8 cellular contexts compared by ENCODE assay signal in genomic region chr7:135509839-135510602, GRCh38. TPM values are rescaled to one million over a fixed set of nuclear protein-coding genes. Genes with fewer than 3 reads are reported as not detected.
A peak's percentile ranks its signal among the peaks of the same experiment; 100 is the strongest.
DNase-seq lines count a peak whose midpoint lies in the region; ATAC-seq and TF ChIP-seq lines count a peak whose summit lies in the region.

A gene with protein sequence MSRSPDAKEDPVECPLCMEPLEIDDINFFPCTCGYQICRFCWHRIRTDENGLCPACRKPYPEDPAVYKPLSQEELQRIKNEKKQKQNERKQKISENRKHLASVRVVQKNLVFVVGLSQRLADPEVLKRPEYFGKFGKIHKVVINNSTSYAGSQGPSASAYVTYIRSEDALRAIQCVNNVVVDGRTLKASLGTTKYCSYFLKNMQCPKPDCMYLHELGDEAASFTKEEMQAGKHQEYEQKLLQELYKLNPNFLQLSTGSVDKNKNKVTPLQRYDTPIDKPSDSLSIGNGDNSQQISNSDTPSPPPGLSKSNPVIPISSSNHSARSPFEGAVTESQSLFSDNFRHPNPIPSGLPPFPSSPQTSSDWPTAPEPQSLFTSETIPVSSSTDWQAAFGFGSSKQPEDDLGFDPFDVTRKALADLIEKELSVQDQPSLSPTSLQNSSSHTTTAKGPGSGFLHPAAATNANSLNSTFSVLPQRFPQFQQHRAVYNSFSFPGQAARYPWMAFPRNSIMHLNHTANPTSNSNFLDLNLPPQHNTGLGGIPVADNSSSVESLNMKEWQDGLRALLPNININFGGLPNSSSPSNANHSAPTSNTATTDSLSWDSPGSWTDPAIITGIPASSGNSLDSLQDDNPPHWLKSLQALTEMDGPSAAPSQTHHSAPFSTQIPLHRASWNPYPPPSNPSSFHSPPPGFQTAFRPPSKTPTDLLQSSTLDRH (minus strand): TSS chr7:135510102. CDS start chr7:135438331, 71,771 bp downstream.

- intact Hi-C loops in Caco-2 (cut with micrococcal nuclease; ENCODE audit: unreplicated experiment), result loop anchor here (2.0 to 5.0 kb wide), 5 partner anchors 87 to 235 kb away; partner anchors contain the start of gene STMP1

- no peaks in the 10 kb centered on the region for H3K27me3 ChIP-seq in Caco-2 (replicated peaks; ENCODE audit: control insufficient read depth, insufficient read depth, low read length)
- no peaks in the 10 kb centered on the region for H3K27me3 ChIP-seq in effector memory CD4-positive, alpha-beta T cell (replicated peaks; ENCODE audit: control insufficient read depth, insufficient read depth, low read length, poor library complexity, severe bottlenecking)

- H3K4me1 ChIP-seq in Caco-2, result peaks cover 8% of the 10 kb centered on the region
- peaks cover 10% of the 10 kb centered on the region for H3K4me1 ChIP-seq in effector memory CD4-positive, alpha-beta T cell (ENCODE audit: control insufficient read depth, insufficient read depth, low read length, poor library complexity, severe bottlenecking)

- H3K4me3 Mint-ChIP-seq in Caco-2 (ENCODE audit: unreplicated experiment), result no peak within 1 kb of the TSS

- no peaks in the 10 kb centered on the region for H3K4me1 Mint-ChIP-seq in Caco-2 (ENCODE audit: low read depth, unreplicated experiment)

- H3K27ac ChIP-seq in effector memory CD4-positive, alpha-beta T cell (ENCODE audit: insufficient read depth, low read length, poor library complexity, severe bottlenecking), result peak within 1 kb of the TSS; percentile 96

- POLR2A ChIA-PET in Caco-2 (lab: Charles Lee), result no interaction called here

- H3K36me3 ChIP-seq in Caco-2 (ENCODE audit: control insufficient read depth, insufficient read depth, low read length), result no peaks in the 10 kb centered on the region
- no peaks in the 10 kb centered on the region for H3K36me3 ChIP-seq in effector memory CD4-positive, alpha-beta T cell (ENCODE audit: control insufficient read depth, insufficient read depth, low read length)

- H3K9me3 Mint-ChIP-seq in Caco-2 (ENCODE audit: unreplicated experiment), result no peaks in the 10 kb centered on the region

- ATAC-seq in GM21381 (IDR thresholded peaks at IDR 0.05; ENCODE audit: unreplicated experiment), result peak; percentile 97

- BruUV-seq in Caco-2 (replicated peaks; lab: Mats Ljungman, UMichigan), result no TSS peak

- no peak for TF ChIP-seq CTCF in Caco-2 (IDR thresholded peaks at IDR 0.05; ENCODE audit: insufficient read depth in 1 of 2, low read depth in 1 of 2, low read length in 1 of 2, severe bottlenecking in 1 of 2, unreplicated experiment in 1 of 2)

- H3K36me3 Mint-ChIP-seq in Caco-2 (ENCODE audit: insufficient read depth, unreplicated experiment), result no peaks in the 10 kb centered on the region

- peak; percentile 95 to 97 for DNase-seq in Caco-2
- peak; percentile 93 for DNase-seq in HT1080 (ENCODE audit: low read depth)
- peak; percentile 98 for DNase-seq in NK-92 treated with Interleukin-12 subunit alpha and Interleukin-12 subunit beta, amount 100 ng/mL, for 24 hours (lab: John Stamatoyannopoulos, UW)
- peak; percentile 97 for DNase-seq in activated CD8-positive, alpha-beta memory T cell treated with anti-CD3 and anti-CD28 coated beads for 24 hours
- peak; percentile 93 to 98 (median 95) for DNase-seq in effector memory CD4-positive, alpha-beta T cell
- DNase-seq in medulla oblongata (ENCODE audit: extremely low spot score), result peak; percentile 98
- peak; percentile 93 to 96 (median 95) for DNase-seq in stimulated activated CD4-positive, alpha-beta T cell treated with anti-CD3 and anti-CD28 coated beads, TNF-alpha, amount 100 ng/mL, for 48 hours (ENCODE audit: low read depth in 3 of 3)

- H3K9me3 ChIP-seq in Caco-2, result no peaks in the 10 kb centered on the region
- no peaks in the 10 kb centered on the region for H3K9me3 ChIP-seq in effector memory CD4-positive, alpha-beta T cell (ENCODE audit: control insufficient read depth, low read length)

- CTCF ChIA-PET in Caco-2 (lab: Charles Lee), result no interaction called here

- H3K27ac Mint-ChIP-seq in Caco-2 (ENCODE audit: unreplicated experiment), result no peak within 1 kb of the TSS

- H3K27me3 Mint-ChIP-seq in Caco-2 (ENCODE audit: insufficient read depth, unreplicated experiment), result no peaks in the 10 kb centered on the region

- peak within 1 kb of the TSS; percentile 82 for H3K4me3 ChIP-seq in Caco-2 (ENCODE audit: low read depth, low read length)
- H3K4me3 ChIP-seq in effector memory CD4-positive, alpha-beta T cell (ENCODE audit: insufficient read depth, low read depth, low read length, poor library complexity, severe bottlenecking), result peak within 1 kb of the TSS; percentile 91

RNA-seq across cellular contexts. Expression of the gene that starts here (rescaled TPM):
- total RNA-seq in Caco-2 (2022), result 22.0 and 22.6 TPM in 2 replicates
- 9.3 and 13.2 TPM in 2 replicates for total RNA-seq in HT1080 (2014; rRNA removed; shearing (Covaris generic))
- polyA plus RNA-seq in HT1080 (2015; cell fraction: cytosol; rRNA removed), result 9.3 and 11.7 TPM in 2 replicates
- 19.1 and 19.6 TPM in 2 replicates for polyA plus RNA-seq in HT1080 (2015; cell fraction: nucleus; rRNA removed)

Comparison
In these comparisons a context has a peak if more than half of its experiments do, and no peak if none do; other contexts are left out.
1. Peak in every context shown above with its lines: DNase-seq, ATAC-seq, H3K4me3 ChIP-seq and H3K27ac ChIP-seq.